ENCODE assay signal across 24 cellular contexts in the genomic region with DNA sequence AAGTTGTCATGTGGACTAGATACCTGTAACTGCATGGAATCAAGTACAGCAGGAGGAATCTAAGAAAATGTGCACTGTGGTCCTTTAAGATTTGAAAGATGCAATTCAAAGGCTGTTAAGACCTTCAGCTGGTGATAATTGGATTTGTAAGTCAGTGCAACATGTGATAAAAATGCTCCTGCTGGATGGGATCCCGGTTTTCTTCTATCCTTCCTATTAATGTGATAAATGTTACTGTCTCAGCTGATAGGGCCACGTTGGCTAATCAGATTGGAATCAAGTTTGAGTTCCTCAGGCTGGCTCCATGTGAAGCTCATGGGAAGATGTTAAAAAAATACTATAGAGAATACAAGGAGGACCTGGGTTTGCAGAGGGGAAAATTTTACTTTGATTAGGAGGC.
A peak's percentile ranks its signal among the peaks of the same experiment; 100 is the strongest.
DNase-seq lines count a peak whose midpoint lies in the region; ATAC-seq and TF ChIP-seq lines count a peak whose summit lies in the region.
"Had no signal": no experiment of that assay in that cellular context is flagged by ENCODE, and none has a peak within 500 bp of the region (broad histone marks: within the 10 kb centered on the region; RNA-seq: fewer than 3 reads in every experiment).

No MANE protein-coding gene starts in this region.

- H3K27ac ChIP-seq in RWPE2 (ENCODE audit: poor library complexity, severe bottlenecking) = peak overlapping the region; percentile 81

- no peaks in the 10 kb centered on the region for H3K27me3 ChIP-seq in RWPE2 (ENCODE audit: insufficient read depth, poor library complexity, severe bottlenecking)

- no peaks in the 10 kb centered on the region for H3K36me3 ChIP-seq in RWPE2 (ENCODE audit: low read depth)

- intact Hi-C loops in posterior vena cava (cut with DNase I) = loop anchor here in 1 of 2 donors (10.0 kb wide), 1 partner anchor 158 kb away; no protein-coding TSS in a partner anchor

- no peak for TF ChIP-seq CTCF in RWPE2 (IDR thresholded peaks at IDR 0.05; ENCODE audit: poor library complexity, severe bottlenecking)
- TF ChIP-seq CTCF in fibroblast of pulmonary artery (IDR thresholded peaks at IDR 0.05; ENCODE audit: low read length, missing control alignments) = no peak

- no peaks in the 10 kb centered on the region for H3K9me3 ChIP-seq in RWPE2 (ENCODE audit: severe bottlenecking)

- ATAC-seq in RWPE2 (ENCODE audit: low read depth) (no peak), HG03342 (IDR thresholded peaks at IDR 0.05; ENCODE audit: unreplicated experiment) (no peak)
- ATAC-seq: HCT116 had no signal

- peaks cover 39% of the 10 kb centered on the region for H3K4me1 ChIP-seq in RWPE2 (ENCODE audit: insufficient read depth, poor library complexity, severe bottlenecking)

- peak; percentile 68 for DNase-seq in A172 (ENCODE audit: low spot score)
- DNase-seq in ELR (ENCODE audit: low read depth) = peak; percentile 9
- no peak for DNase-seq in RWPE2 (ENCODE audit: low spot score)
- peak; percentile 19 for DNase-seq in fibroblast of pulmonary artery (ENCODE audit: low read depth)
- DNase-seq in GM19240 (ENCODE audit: insufficient read length, low spot score) = no peak
- no peak for DNase-seq in activated naive CD4-positive, alpha-beta T cell treated with Interleukin-2 at 50 U/mL for 16 hours
- no peak for DNase-seq in posterior vena cava (ENCODE audit: low spot score)
- DNase-seq: activated CD4-positive, CD25-positive, alpha-beta regulatory T cell treated with anti-CD3 and anti-CD28 coated beads, Interleukin-2, amount 50 U/mL, for 72 hours; activated CD8-positive, alpha-beta memory T cell treated with anti-CD3 and anti-CD28 coated beads for 24 hours; activated T-cell treated with anti-CD3 and anti-CD28 coated beads, Interleukin-2, amount 50 U/mL, for 24 hours; amygdala; caudate nucleus; CD4-positive, alpha-beta T cell; dermis blood vessel endothelial cell; hypothalamus; KBM-7; MV-4-11; NCI-H1694; NCI-H2171 treated with DMSO at 0.1 percent for 48 hours; NCI-H526; stimulated activated CD4-positive, alpha-beta T cell treated with anti-CD3 and anti-CD28 coated beads, Interleukin-12 subunit alpha, Interleukin-12 subunit beta, amount 100 ng/mL, for 4 hours had no signal

- H3K4me3 ChIP-seq in RWPE2 (ENCODE audit: severe bottlenecking) (no peak overlapping the region), fibroblast of pulmonary artery (replicated peaks; ENCODE audit: low read depth, low read length) (no peak overlapping the region)
- H3K4me3 ChIP-seq: lung had no signal

Comparison
In these comparisons a context has a peak if more than half of its experiments do, and no peak if none do; other contexts are left out.
1. DNase-seq: peak in A172 (single experiment), ELR (single experiment) and fibroblast of pulmonary artery (single experiment); none in RWPE2 (single experiment), GM19240 (single experiment), activated naive CD4-positive, alpha-beta T cell treated with Interleukin-2 at 50 U/mL for 16 hours (single experiment) and posterior vena cava (single experiment).